In genomic region chr1:3170566-3171453, GRCh38 we compare ENCODE assay signal across 1 cellular context.
A peak's percentile ranks its signal among the peaks of the same experiment; 100 is the strongest.
TF ChIP-seq lines count a peak whose summit lies in the region.

No MANE protein-coding gene starts in this region.

TF ChIP-seq in HEK293, 187 proteins besides CTCF, POLR2A, EP300 and RAD21 (continued from another document and continues in another):
- TF ChIP-seq ZBTB10 (tag by site-specific recombination; IDR thresholded peaks at IDR 0.05) (no peak), KLF17 (tag by site-specific recombination; IDR thresholded peaks at IDR 0.05) (peak; percentile 57; the same call in 1 of the 2 replicates), ZNF776 (tag by site-specific recombination; IDR thresholded peaks at IDR 0.05; ENCODE audit: borderline replicate concordance) (no peak), ZNF274 (IDR thresholded peaks at IDR 0.05; ENCODE audit: low read length) (no peak), ZNF274 (tag by site-specific recombination; IDR thresholded peaks at IDR 0.05; ENCODE audit: borderline replicate concordance) (no peak), ZBTB26 (tag by site-specific recombination; optimal IDR thresholded peaks at IDR 0.05) (no peak), ZNF596 (tag by site-specific recombination; IDR thresholded peaks at IDR 0.05) (no peak), GLI2 (tag by site-specific recombination; IDR thresholded peaks at IDR 0.05; ENCODE audit: borderline replicate concordance, low read depth) (no peak), RBAK (tag by site-specific recombination; IDR thresholded peaks at IDR 0.05) (no peak), FEZF1 (tag by site-specific recombination; IDR thresholded peaks at IDR 0.05) (no peak), ZNF707 (tag by site-specific recombination; IDR thresholded peaks at IDR 0.05) (no peak), GLIS1 (tag by site-specific recombination; IDR thresholded peaks at IDR 0.05) (peak; percentile 64), ZNF600 (tag by site-specific recombination; IDR thresholded peaks at IDR 0.05) (0 out of 2 replicates have a peak, but pooled peaks have one; percentile 56), ZNF23 (tag by site-specific recombination; IDR thresholded peaks at IDR 0.05; ENCODE audit: borderline replicate concordance) (no peak), ZNF501 (tag by site-specific recombination; IDR thresholded peaks at IDR 0.05) (no peak), ZNF701 (tag by site-specific recombination; IDR thresholded peaks at IDR 0.05) (no peak), ZNF2 (tag by site-specific recombination; IDR thresholded peaks at IDR 0.05) (no peak), AEBP2 (tag by site-specific recombination; IDR thresholded peaks at IDR 0.05; ENCODE audit: borderline replicate concordance) (no peak), TSHZ1 (tag by site-specific recombination; IDR thresholded peaks at IDR 0.05; ENCODE audit: borderline replicate concordance) (no peak), ZSCAN23 (tag by site-specific recombination; IDR thresholded peaks at IDR 0.05) (no peak), ZNF48 (tag by site-specific recombination; IDR thresholded peaks at IDR 0.05) (no peak), ZFHX2 (tag by site-specific recombination; conservative IDR thresholded peaks at IDR 0.05) (peak; percentile 93), HOXD13 (CRISPR knock-in tag; IDR thresholded peaks at IDR 0.05; ENCODE audit: borderline replicate concordance) (no peak), ZNF791 (tag by site-specific recombination; IDR thresholded peaks at IDR 0.05) (no peak), ZNF629 (tag by site-specific recombination; IDR thresholded peaks at IDR 0.05) (no peak), MYNN (tag by site-specific recombination; IDR thresholded peaks at IDR 0.05; ENCODE audit: borderline replicate concordance) (no peak), GLI4 (tag by site-specific recombination; IDR thresholded peaks at IDR 0.05) (no peak), ZNF488 (tag by site-specific recombination; IDR thresholded peaks at IDR 0.05) (no peak), ZNF747 (tag by site-specific recombination; IDR thresholded peaks at IDR 0.05) (no peak), ZNF692 (tag by site-specific recombination; IDR thresholded peaks at IDR 0.05) (no peak), ZNF518A (tag by site-specific recombination; conservative IDR thresholded peaks at IDR 0.05; ENCODE audit: low read depth) (no peak), ZNF10 (tag by site-specific recombination; IDR thresholded peaks at IDR 0.05) (peak; percentile 51; the same call in 1 of the 2 replicates), ZNF513 (tag by site-specific recombination; IDR thresholded peaks at IDR 0.05) (no peak), ZNF610 (tag by site-specific recombination; IDR thresholded peaks at IDR 0.05; ENCODE audit: borderline replicate concordance) (no peak), BCL11B (tag by site-specific recombination; IDR thresholded peaks at IDR 0.05; ENCODE audit: low read depth) (no peak), ZNF560 (tag by site-specific recombination; IDR thresholded peaks at IDR 0.05; ENCODE audit: borderline replicate concordance) (no peak), YY1 (tag by site-specific recombination; IDR thresholded peaks at IDR 0.05) (no peak), ZXDB (tag by site-specific recombination; IDR thresholded peaks at IDR 0.05) (0 out of 2 replicates have a peak, but pooled peaks have one; percentile 21), ZNF335 (tag by site-specific recombination; conservative IDR thresholded peaks at IDR 0.05) (peak; percentile 60), ZNF121 (tag by site-specific recombination; IDR thresholded peaks at IDR 0.05) (0 out of 2 replicates have a peak, but pooled peaks have one; percentile 25), IKZF3 (tag by site-specific recombination; IDR thresholded peaks at IDR 0.05) (no peak), KLF9 (tag by site-specific recombination; IDR thresholded peaks at IDR 0.05; ENCODE audit: low read depth) (no peak), MZF1 (tag by site-specific recombination; IDR thresholded peaks at IDR 0.05; ENCODE audit: borderline replicate concordance) (no peak), ZNF521 (tag by site-specific recombination; IDR thresholded peaks at IDR 0.05) (no peak), ZFP41 (tag by site-specific recombination; IDR thresholded peaks at IDR 0.05; ENCODE audit: borderline replicate concordance) (no peak), SCRT1 (tag by site-specific recombination; IDR thresholded peaks at IDR 0.05; ENCODE audit: borderline replicate concordance) (no peak), ZNF624 (tag by site-specific recombination; IDR thresholded peaks at IDR 0.05) (no peak), YY2 (tag by site-specific recombination; IDR thresholded peaks at IDR 0.05) (no peak)
